ENCODE assay signal across 1 cellular context in genomic region chr3:168095611-168096209, GRCh38.
TF ChIP-seq lines count a peak whose summit lies in the region.

Gene GOLIM4, minus strand, starts transcription at chr3:168095924. Its CDS starts 639 bp downstream, at chr3:168095285.

TF ChIP-seq in HEK293, 187 proteins besides CTCF, POLR2A, EP300 and RAD21 (continued from another document and continues in another):
- TF ChIP-seq, protein P1, sequence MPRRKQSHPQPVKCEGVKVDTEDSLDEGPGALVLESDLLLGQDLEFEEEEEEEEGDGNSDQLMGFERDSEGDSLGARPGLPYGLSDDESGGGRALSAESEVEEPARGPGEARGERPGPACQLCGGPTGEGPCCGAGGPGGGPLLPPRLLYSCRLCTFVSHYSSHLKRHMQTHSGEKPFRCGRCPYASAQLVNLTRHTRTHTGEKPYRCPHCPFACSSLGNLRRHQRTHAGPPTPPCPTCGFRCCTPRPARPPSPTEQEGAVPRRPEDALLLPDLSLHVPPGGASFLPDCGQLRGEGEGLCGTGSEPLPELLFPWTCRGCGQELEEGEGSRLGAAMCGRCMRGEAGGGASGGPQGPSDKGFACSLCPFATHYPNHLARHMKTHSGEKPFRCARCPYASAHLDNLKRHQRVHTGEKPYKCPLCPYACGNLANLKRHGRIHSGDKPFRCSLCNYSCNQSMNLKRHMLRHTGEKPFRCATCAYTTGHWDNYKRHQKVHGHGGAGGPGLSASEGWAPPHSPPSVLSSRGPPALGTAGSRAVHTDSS (tag by site-specific recombination; IDR thresholded peaks at IDR 0.05) = no peak
- no peak for TF ChIP-seq ZNF660 (tag by site-specific recombination; IDR thresholded peaks at IDR 0.05)
- no peak for TF ChIP-seq ZSCAN23 (tag by site-specific recombination; IDR thresholded peaks at IDR 0.05)
- no peak for TF ChIP-seq ZNF792 (tag by site-specific recombination; IDR thresholded peaks at IDR 0.05)
- TF ChIP-seq FEZF1 (tag by site-specific recombination; IDR thresholded peaks at IDR 0.05) = no peak
- TF ChIP-seq IKZF3 (tag by site-specific recombination; IDR thresholded peaks at IDR 0.05) = no peak; the same call in 1 of the 2 replicates
- no peak for TF ChIP-seq ZNF530 (tag by site-specific recombination; IDR thresholded peaks at IDR 0.05; ENCODE audit: low read depth)
- no peak for TF ChIP-seq SALL2 (tag by site-specific recombination; IDR thresholded peaks at IDR 0.05; ENCODE audit: borderline replicate concordance)
- no peak for TF ChIP-seq ZNF112 (tag by site-specific recombination; IDR thresholded peaks at IDR 0.05)
- no peak for TF ChIP-seq ZNF350 (tag by site-specific recombination; IDR thresholded peaks at IDR 0.05)
- no peak for TF ChIP-seq ZNF354C (tag by site-specific recombination; IDR thresholded peaks at IDR 0.05; ENCODE audit: borderline replicate concordance, low read depth)
- TF ChIP-seq SCRT2 (tag by site-specific recombination; IDR thresholded peaks at IDR 0.05) = no peak
- no peak for TF ChIP-seq ZNF585B (tag by site-specific recombination; IDR thresholded peaks at IDR 0.05)
- TF ChIP-seq ZNF544 (tag by site-specific recombination; IDR thresholded peaks at IDR 0.05) = no peak
- TF ChIP-seq ELK4 (IDR thresholded peaks at IDR 0.05; ENCODE audit: borderline replicate concordance, low read depth, low read length) = no peak
- no peak for TF ChIP-seq ZFP41 (tag by site-specific recombination; IDR thresholded peaks at IDR 0.05; ENCODE audit: borderline replicate concordance)
- TF ChIP-seq ZNF501 (tag by site-specific recombination; IDR thresholded peaks at IDR 0.05) = no peak
- TF ChIP-seq YY2 (tag by site-specific recombination; IDR thresholded peaks at IDR 0.05) = no peak
- TF ChIP-seq ZNF16 (tag by site-specific recombination; IDR thresholded peaks at IDR 0.05; ENCODE audit: low read depth) = no peak
- TF ChIP-seq ZNF555 (tag by site-specific recombination; conservative IDR thresholded peaks at IDR 0.05) = no peak
- TF ChIP-seq, protein P2, sequence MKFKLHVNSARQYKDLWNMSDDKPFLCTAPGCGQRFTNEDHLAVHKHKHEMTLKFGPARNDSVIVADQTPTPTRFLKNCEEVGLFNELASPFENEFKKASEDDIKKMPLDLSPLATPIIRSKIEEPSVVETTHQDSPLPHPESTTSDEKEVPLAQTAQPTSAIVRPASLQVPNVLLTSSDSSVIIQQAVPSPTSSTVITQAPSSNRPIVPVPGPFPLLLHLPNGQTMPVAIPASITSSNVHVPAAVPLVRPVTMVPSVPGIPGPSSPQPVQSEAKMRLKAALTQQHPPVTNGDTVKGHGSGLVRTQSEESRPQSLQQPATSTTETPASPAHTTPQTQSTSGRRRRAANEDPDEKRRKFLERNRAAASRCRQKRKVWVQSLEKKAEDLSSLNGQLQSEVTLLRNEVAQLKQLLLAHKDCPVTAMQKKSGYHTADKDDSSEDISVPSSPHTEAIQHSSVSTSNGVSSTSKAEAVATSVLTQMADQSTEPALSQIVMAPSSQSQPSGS (tag by site-specific recombination; IDR thresholded peaks at IDR 0.05; ENCODE audit: low read depth) = no peak
- TF ChIP-seq, protein P3, sequence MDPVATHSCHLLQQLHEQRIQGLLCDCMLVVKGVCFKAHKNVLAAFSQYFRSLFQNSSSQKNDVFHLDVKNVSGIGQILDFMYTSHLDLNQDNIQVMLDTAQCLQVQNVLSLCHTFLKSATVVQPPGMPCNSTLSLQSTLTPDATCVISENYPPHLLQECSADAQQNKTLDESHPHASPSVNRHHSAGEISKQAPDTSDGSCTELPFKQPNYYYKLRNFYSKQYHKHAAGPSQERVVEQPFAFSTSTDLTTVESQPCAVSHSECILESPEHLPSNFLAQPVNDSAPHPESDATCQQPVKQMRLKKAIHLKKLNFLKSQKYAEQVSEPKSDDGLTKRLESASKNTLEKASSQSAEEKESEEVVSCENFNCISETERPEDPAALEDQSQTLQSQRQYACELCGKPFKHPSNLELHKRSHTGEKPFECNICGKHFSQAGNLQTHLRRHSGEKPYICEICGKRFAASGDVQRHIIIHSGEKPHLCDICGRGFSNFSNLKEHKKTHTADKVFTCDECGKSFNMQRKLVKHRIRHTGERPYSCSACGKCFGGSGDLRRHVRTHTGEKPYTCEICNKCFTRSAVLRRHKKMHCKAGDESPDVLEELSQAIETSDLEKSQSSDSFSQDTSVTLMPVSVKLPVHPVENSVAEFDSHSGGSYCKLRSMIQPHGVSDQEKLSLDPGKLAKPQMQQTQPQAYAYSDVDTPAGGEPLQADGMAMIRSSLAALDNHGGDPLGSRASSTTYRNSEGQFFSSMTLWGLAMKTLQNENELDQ (tag by site-specific recombination; IDR thresholded peaks at IDR 0.05; ENCODE audit: low read depth) = no peak
- peak; percentile 82 for TF ChIP-seq SP3 (tag by site-specific recombination; IDR thresholded peaks at IDR 0.05)
- TF ChIP-seq ZNF239 (tag by site-specific recombination; IDR thresholded peaks at IDR 0.05) = no peak
- TF ChIP-seq KLF17 (tag by site-specific recombination; IDR thresholded peaks at IDR 0.05) = peak; percentile 21; the same call in 1 of the 2 replicates
- no peak for TF ChIP-seq ZNF560 (tag by site-specific recombination; IDR thresholded peaks at IDR 0.05; ENCODE audit: borderline replicate concordance)
- no peak for TF ChIP-seq ZNF133 (tag by site-specific recombination; IDR thresholded peaks at IDR 0.05)
- TF ChIP-seq ZNF747 (tag by site-specific recombination; IDR thresholded peaks at IDR 0.05) = no peak
- TF ChIP-seq, protein P4, sequence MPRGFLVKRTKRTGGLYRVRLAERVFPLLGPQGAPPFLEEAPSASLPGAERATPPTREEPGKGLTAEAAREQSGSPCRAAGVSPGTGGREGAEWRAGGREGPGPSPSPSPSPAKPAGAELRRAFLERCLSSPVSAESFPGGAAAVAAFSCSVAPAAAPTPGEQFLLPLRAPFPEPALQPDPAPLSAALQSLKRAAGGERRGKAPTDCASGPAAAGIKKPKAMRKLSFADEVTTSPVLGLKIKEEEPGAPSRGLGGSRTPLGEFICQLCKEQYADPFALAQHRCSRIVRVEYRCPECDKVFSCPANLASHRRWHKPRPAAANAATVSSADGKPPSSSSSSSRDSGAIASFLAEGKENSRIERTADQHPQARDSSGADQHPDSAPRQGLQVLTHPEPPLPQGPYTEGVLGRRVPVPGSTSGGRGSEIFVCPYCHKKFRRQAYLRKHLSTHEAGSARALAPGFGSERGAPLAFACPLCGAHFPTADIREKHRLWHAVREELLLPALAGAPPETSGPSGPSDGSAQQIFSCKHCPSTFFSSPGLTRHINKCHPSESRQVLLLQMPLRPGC (tag by site-specific recombination; IDR thresholded peaks at IDR 0.05) = no peak
- TF ChIP-seq ZNF292 (tag by site-specific recombination; IDR thresholded peaks at IDR 0.05; ENCODE audit: borderline replicate concordance, low read depth) = no peak
- TF ChIP-seq ZNF404 (tag by site-specific recombination; IDR thresholded peaks at IDR 0.05) = no peak
- TF ChIP-seq ZNF76 (tag by site-specific recombination; IDR thresholded peaks at IDR 0.05; ENCODE audit: borderline replicate concordance, low read depth) = no peak
- no peak for TF ChIP-seq ZNF658 (tag by site-specific recombination; IDR thresholded peaks at IDR 0.05)
- no peak for TF ChIP-seq ZNF223 (tag by site-specific recombination; IDR thresholded peaks at IDR 0.05)
- TF ChIP-seq ZNF510 (tag by site-specific recombination; IDR thresholded peaks at IDR 0.05; ENCODE audit: insufficient replicate concordance) = no peak
- no peak for TF ChIP-seq ZNF514 (tag by site-specific recombination; IDR thresholded peaks at IDR 0.05)
- TF ChIP-seq ZNF221 (tag by site-specific recombination; IDR thresholded peaks at IDR 0.05; ENCODE audit: borderline replicate concordance) = no peak
- TF ChIP-seq ZBTB6 (tag by site-specific recombination; IDR thresholded peaks at IDR 0.05) = no peak
- peak; percentile 91 for TF ChIP-seq KLF10 (tag by site-specific recombination; IDR thresholded peaks at IDR 0.05)
- peak; percentile 99 for TF ChIP-seq ZFHX2 (tag by site-specific recombination; conservative IDR thresholded peaks at IDR 0.05)
- 0 out of 2 replicates have a peak, but pooled peaks have one; percentile 37 for TF ChIP-seq ZBTB48 (tag by site-specific recombination; IDR thresholded peaks at IDR 0.05)
- peak; percentile 77 for TF ChIP-seq KLF8 (tag by site-specific recombination; IDR thresholded peaks at IDR 0.05)
- no peak for TF ChIP-seq ZNF529 (tag by site-specific recombination; IDR thresholded peaks at IDR 0.05; ENCODE audit: insufficient replicate concordance)
- TF ChIP-seq, protein P5, sequence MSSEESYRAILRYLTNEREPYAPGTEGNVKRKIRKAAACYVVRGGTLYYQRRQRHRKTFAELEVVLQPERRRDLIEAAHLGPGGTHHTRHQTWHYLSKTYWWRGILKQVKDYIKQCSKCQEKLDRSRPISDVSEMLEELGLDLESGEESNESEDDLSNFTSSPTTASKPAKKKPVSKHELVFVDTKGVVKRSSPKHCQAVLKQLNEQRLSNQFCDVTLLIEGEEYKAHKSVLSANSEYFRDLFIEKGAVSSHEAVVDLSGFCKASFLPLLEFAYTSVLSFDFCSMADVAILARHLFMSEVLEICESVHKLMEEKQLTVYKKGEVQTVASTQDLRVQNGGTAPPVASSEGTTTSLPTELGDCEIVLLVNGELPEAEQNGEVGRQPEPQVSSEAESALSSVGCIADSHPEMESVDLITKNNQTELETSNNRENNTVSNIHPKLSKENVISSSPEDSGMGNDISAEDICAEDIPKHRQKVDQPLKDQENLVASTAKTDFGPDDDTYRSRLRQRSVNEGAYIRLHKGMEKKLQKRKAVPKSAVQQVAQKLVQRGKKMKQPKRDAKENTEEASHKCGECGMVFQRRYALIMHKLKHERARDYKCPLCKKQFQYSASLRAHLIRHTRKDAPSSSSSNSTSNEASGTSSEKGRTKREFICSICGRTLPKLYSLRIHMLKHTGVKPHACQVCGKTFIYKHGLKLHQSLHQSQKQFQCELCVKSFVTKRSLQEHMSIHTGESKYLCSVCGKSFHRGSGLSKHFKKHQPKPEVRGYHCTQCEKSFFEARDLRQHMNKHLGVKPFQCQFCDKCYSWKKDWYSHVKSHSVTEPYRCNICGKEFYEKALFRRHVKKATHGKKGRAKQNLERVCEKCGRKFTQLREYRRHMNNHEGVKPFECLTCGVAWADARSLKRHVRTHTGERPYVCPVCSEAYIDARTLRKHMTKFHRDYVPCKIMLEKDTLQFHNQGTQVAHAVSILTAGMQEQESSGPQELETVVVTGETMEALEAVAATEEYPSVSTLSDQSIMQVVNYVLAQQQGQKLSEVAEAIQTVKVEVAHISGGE (tag by site-specific recombination; conservative IDR thresholded peaks at IDR 0.05; ENCODE audit: low read depth) = no peak
- no peak for TF ChIP-seq ZNF670 (tag by site-specific recombination; IDR thresholded peaks at IDR 0.05; ENCODE audit: low read depth)
- no peak for TF ChIP-seq ZNF394 (tag by site-specific recombination; IDR thresholded peaks at IDR 0.05; ENCODE audit: borderline replicate concordance)
- no peak for TF ChIP-seq MEIS1 (CRISPR knock-in tag; IDR thresholded peaks at IDR 0.05; ENCODE audit: borderline replicate concordance)
- TF ChIP-seq HOXD13 (CRISPR knock-in tag; IDR thresholded peaks at IDR 0.05; ENCODE audit: borderline replicate concordance) = no peak
- no peak for TF ChIP-seq ZBTB1 (tag by site-specific recombination; IDR thresholded peaks at IDR 0.05)
- TF ChIP-seq KLF1 (tag by site-specific recombination; IDR thresholded peaks at IDR 0.05) = peak; percentile 88
- peak; percentile 68 for TF ChIP-seq ZBTB7A (tag by site-specific recombination; IDR thresholded peaks at IDR 0.05; ENCODE audit: low read depth)
- TF ChIP-seq ZNF785 (tag by site-specific recombination; IDR thresholded peaks at IDR 0.05) = no peak
- no peak for TF ChIP-seq ZFP37 (tag by site-specific recombination; IDR thresholded peaks at IDR 0.05)
- no peak for TF ChIP-seq ZNF416 (tag by site-specific recombination; IDR thresholded peaks at IDR 0.05)
- no peak for TF ChIP-seq ZNF114 (tag by site-specific recombination; IDR thresholded peaks at IDR 0.05)
- no peak for TF ChIP-seq GLI4 (tag by site-specific recombination; IDR thresholded peaks at IDR 0.05)
- no peak for TF ChIP-seq ZSCAN5A (tag by site-specific recombination; IDR thresholded peaks at IDR 0.05)
- TF ChIP-seq ZNF558 (tag by site-specific recombination; IDR thresholded peaks at IDR 0.05) = no peak
- peak; percentile 97 for TF ChIP-seq SP2 (tag by site-specific recombination; IDR thresholded peaks at IDR 0.05)
